1 cellular context compared by ENCODE assay signal in the genomic region with DNA sequence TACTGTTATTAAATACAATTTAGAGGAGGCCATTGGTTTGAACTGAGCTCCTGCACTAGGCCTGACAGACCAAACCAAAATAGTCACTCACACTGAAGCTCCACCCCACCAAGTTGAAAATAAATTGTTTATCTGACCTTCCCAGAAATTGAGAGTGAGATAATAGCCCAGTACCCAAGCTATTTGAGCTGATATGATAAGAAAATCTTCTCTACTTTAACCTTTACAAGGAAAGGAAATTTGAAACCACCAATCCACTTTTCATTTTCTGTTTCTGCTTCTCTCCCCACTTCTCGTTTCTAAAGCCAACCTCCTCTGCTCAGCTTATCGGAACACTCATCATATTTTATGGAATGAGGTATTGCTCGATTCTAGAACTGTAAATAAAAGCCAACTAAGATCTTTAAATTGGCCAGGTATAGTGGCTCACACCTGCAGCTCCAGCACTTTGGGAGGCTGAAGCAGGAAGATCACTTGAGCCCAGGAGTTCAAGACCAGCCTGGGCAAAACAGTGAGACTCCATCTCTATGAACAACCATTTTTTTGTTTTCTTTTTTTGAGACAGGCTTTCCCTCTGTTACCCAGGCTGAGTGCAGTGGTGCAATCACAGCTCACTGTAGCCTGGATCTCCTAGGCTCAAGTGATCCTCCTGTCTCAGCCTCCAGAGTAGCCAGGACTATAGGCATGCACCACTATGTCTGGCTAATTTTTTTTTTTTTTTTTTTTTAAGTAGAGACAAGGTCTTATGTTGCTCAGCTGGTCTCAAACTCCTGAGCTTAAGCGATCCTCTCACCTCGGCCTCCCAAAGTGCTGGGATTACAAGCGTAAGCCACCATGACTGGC.
TF ChIP-seq lines count a peak whose summit lies in the region.

No MANE protein-coding gene starts in this region.

TF ChIP-seq in K562, 482 proteins besides CTCF, POLR2A, EP300 and RAD21 (continued from another document and continues in another):
- TF ChIP-seq GATAD2A (IDR thresholded peaks at IDR 0.05) (peak; percentile 57; the same call in 1 of the 2 replicates), NFE2L1 (tag; IDR thresholded peaks at IDR 0.05; ENCODE audit: borderline replicate concordance, low read depth) (no peak), ESRRA (IDR thresholded peaks at IDR 0.05; ENCODE audit: borderline replicate concordance, low read depth) (peak; percentile 72), ZNF408 (CRISPR knock-in tag; IDR thresholded peaks at IDR 0.05; ENCODE audit: low read depth) (no peak), ZNF668 (CRISPR knock-in tag; IDR thresholded peaks at IDR 0.05) (no peak), CHD4 (IDR thresholded peaks at IDR 0.05; ENCODE audit: insufficient read depth, insufficient replicate concordance, low read depth, low read length, poor library complexity, severe bottlenecking) (no peak), ZNF766 (CRISPR knock-in tag; conservative IDR thresholded peaks at IDR 0.05) (no peak; the same call in 1 of the 2 replicates), MCM3 (IDR thresholded peaks at IDR 0.05) (no peak), SPI1 (IDR thresholded peaks at IDR 0.05; ENCODE audit: borderline replicate concordance, low read depth, low read length) (peak; percentile 87; the same call in 1 of the 2 replicates), IFI16 (CRISPR knock-in tag; IDR thresholded peaks at IDR 0.05) (no peak), ZNF263 (CRISPR knock-in tag; IDR thresholded peaks at IDR 0.05; ENCODE audit: borderline replicate concordance) (no peak; the same call in 1 of the 2 replicates), CEBPB (tag; IDR thresholded peaks at IDR 0.05) (no peak), KLF6 (CRISPR knock-in tag; IDR thresholded peaks at IDR 0.05; ENCODE audit: borderline replicate concordance) (no peak), CCAR2 (IDR thresholded peaks at IDR 0.05; ENCODE audit: low read depth, low read length) (no peak), ATF3 (IDR thresholded peaks at IDR 0.05) (no peak), ATF3 (CRISPR knock-in tag; conservative IDR thresholded peaks at IDR 0.05) (no peak), ZNF830 (CRISPR knock-in tag; IDR thresholded peaks at IDR 0.05) (no peak), ESRRB (CRISPR knock-in tag; IDR thresholded peaks at IDR 0.05; ENCODE audit: borderline replicate concordance) (no peak), FOXA3 (CRISPR knock-in tag; conservative IDR thresholded peaks at IDR 0.05 in 1 of 2, IDR thresholded peaks at IDR 0.05 in 1 of 2) (no peak), ZNF57 (CRISPR knock-in tag; IDR thresholded peaks at IDR 0.05) (no peak), TFAM (CRISPR knock-in tag; conservative IDR thresholded peaks at IDR 0.05) (no peak), CAMTA2 (CRISPR knock-in tag; conservative IDR thresholded peaks at IDR 0.05) (no peak), SREBF1 (IDR thresholded peaks at IDR 0.05; ENCODE audit: borderline replicate concordance, low read depth, low read length) (no peak), RFX1 (IDR thresholded peaks at IDR 0.05) (no peak), POLR2AphosphoS5 (IDR thresholded peaks at IDR 0.05; ENCODE audit: control insufficient read depth, insufficient read depth, low read depth, low read length) (no peak), USF2 (CRISPR knock-in tag; IDR thresholded peaks at IDR 0.05) (no peak), RUNX1 (IDR thresholded peaks at IDR 0.05; ENCODE audit: low read depth) (no peak), PPARD (CRISPR knock-in tag; IDR thresholded peaks at IDR 0.05) (no peak), PRPF4 (IDR thresholded peaks at IDR 0.05; ENCODE audit: insufficient read depth, low read depth, low read length, poor library complexity, severe bottlenecking) (no peak), E2F6 (IDR thresholded peaks at IDR 0.05; ENCODE audit: borderline replicate concordance in 1 of 2, extremely low read depth in 1 of 2, insufficient read depth in 1 of 2, insufficient read length in 1 of 2, low read depth in 1 of 2, low read length in 1 of 2, poor library complexity in 1 of 2, severe bottlenecking in 1 of 2) (no peak), NR4A1 (CRISPR knock-in tag; IDR thresholded peaks at IDR 0.05) (no peak), NR4A1 (tag; IDR thresholded peaks at IDR 0.05) (no peak), YBX1 (IDR thresholded peaks at IDR 0.05) (no peak), SIN3A (IDR thresholded peaks at IDR 0.05; ENCODE audit: borderline replicate concordance in 2 of 2, control insufficient read depth in 1 of 2, low read depth in 2 of 2, low read length in 2 of 2) (no peak), BCOR (IDR thresholded peaks at IDR 0.05) (no peak; the same call in 1 of the 2 replicates), ZNF717 (CRISPR knock-in tag; IDR thresholded peaks at IDR 0.05) (no peak), ZNF583 (CRISPR knock-in tag; IDR thresholded peaks at IDR 0.05) (no peak), ETV5 (CRISPR knock-in tag; IDR thresholded peaks at IDR 0.05; ENCODE audit: low read depth) (no peak), ETS2 (tag; IDR thresholded peaks at IDR 0.05; ENCODE audit: borderline replicate concordance, poor library complexity, severe bottlenecking) (no peak), SMARCA5 (IDR thresholded peaks at IDR 0.05) (peak; percentile 69; the same call in 1 of the 2 replicates), EP400 (IDR thresholded peaks at IDR 0.05) (peak; percentile 27; the same call in 1 of the 2 replicates), MECOM (CRISPR knock-in tag; IDR thresholded peaks at IDR 0.05) (no peak), ZNF644 (tag; IDR thresholded peaks at IDR 0.05; ENCODE audit: low read depth) (no peak; the same call in 1 of the 2 replicates), JUN (IDR thresholded peaks at IDR 0.05; ENCODE audit: borderline replicate concordance, low read depth, low read length) (no peak), JUN (CRISPR knock-in tag; IDR thresholded peaks at IDR 0.05; ENCODE audit: borderline replicate concordance) (no peak)
- TF ChIP-seq, protein P1, sequence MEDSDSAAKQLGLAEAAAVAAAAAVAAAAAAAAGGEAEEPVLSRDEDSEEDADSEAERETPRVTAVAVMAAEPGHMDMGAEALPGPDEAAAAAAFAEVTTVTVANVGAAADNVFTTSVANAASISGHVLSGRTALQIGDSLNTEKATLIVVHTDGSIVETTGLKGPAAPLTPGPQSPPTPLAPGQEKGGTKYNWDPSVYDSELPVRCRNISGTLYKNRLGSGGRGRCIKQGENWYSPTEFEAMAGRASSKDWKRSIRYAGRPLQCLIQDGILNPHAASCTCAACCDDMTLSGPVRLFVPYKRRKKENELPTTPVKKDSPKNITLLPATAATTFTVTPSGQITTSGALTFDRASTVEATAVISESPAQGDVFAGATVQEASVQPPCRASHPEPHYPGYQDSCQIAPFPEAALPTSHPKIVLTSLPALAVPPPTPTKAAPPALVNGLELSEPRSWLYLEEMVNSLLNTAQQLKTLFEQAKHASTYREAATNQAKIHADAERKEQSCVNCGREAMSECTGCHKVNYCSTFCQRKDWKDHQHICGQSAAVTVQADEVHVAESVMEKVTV (CRISPR knock-in tag; IDR thresholded peaks at IDR 0.05): no peak
- TF ChIP-seq, protein P2, sequence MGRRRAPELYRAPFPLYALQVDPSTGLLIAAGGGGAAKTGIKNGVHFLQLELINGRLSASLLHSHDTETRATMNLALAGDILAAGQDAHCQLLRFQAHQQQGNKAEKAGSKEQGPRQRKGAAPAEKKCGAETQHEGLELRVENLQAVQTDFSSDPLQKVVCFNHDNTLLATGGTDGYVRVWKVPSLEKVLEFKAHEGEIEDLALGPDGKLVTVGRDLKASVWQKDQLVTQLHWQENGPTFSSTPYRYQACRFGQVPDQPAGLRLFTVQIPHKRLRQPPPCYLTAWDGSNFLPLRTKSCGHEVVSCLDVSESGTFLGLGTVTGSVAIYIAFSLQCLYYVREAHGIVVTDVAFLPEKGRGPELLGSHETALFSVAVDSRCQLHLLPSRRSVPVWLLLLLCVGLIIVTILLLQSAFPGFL (CRISPR knock-in tag; IDR thresholded peaks at IDR 0.05): no peak
- TF ChIP-seq, protein P3, sequence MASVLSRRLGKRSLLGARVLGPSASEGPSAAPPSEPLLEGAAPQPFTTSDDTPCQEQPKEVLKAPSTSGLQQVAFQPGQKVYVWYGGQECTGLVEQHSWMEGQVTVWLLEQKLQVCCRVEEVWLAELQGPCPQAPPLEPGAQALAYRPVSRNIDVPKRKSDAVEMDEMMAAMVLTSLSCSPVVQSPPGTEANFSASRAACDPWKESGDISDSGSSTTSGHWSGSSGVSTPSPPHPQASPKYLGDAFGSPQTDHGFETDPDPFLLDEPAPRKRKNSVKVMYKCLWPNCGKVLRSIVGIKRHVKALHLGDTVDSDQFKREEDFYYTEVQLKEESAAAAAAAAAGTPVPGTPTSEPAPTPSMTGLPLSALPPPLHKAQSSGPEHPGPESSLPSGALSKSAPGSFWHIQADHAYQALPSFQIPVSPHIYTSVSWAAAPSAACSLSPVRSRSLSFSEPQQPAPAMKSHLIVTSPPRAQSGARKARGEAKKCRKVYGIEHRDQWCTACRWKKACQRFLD (CRISPR knock-in tag; IDR thresholded peaks at IDR 0.05): peak; percentile 61; the same call in 1 of the 2 replicates
- TF ChIP-seq, protein P4, sequence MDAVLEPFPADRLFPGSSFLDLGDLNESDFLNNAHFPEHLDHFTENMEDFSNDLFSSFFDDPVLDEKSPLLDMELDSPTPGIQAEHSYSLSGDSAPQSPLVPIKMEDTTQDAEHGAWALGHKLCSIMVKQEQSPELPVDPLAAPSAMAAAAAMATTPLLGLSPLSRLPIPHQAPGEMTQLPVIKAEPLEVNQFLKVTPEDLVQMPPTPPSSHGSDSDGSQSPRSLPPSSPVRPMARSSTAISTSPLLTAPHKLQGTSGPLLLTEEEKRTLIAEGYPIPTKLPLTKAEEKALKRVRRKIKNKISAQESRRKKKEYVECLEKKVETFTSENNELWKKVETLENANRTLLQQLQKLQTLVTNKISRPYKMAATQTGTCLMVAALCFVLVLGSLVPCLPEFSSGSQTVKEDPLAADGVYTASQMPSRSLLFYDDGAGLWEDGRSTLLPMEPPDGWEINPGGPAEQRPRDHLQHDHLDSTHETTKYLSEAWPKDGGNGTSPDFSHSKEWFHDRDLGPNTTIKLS (IDR thresholded peaks at IDR 0.05; ENCODE audit: borderline replicate concordance, low read depth): no peak
- TF ChIP-seq, protein P5, sequence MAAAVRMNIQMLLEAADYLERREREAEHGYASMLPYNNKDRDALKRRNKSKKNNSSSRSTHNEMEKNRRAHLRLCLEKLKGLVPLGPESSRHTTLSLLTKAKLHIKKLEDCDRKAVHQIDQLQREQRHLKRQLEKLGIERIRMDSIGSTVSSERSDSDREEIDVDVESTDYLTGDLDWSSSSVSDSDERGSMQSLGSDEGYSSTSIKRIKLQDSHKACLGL (CRISPR knock-in tag; IDR thresholded peaks at IDR 0.05; ENCODE audit: borderline replicate concordance, poor library complexity, severe bottlenecking): no peak
- TF ChIP-seq, protein P6, sequence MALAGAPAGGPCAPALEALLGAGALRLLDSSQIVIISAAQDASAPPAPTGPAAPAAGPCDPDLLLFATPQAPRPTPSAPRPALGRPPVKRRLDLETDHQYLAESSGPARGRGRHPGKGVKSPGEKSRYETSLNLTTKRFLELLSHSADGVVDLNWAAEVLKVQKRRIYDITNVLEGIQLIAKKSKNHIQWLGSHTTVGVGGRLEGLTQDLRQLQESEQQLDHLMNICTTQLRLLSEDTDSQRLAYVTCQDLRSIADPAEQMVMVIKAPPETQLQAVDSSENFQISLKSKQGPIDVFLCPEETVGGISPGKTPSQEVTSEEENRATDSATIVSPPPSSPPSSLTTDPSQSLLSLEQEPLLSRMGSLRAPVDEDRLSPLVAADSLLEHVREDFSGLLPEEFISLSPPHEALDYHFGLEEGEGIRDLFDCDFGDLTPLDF (CRISPR knock-in tag; IDR thresholded peaks at IDR 0.05): no peak
- TF ChIP-seq, protein P7, sequence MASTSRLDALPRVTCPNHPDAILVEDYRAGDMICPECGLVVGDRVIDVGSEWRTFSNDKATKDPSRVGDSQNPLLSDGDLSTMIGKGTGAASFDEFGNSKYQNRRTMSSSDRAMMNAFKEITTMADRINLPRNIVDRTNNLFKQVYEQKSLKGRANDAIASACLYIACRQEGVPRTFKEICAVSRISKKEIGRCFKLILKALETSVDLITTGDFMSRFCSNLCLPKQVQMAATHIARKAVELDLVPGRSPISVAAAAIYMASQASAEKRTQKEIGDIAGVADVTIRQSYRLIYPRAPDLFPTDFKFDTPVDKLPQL (IDR thresholded peaks at IDR 0.05; ENCODE audit: extremely low read depth, insufficient read length): no peak
- TF ChIP-seq, protein P8, sequence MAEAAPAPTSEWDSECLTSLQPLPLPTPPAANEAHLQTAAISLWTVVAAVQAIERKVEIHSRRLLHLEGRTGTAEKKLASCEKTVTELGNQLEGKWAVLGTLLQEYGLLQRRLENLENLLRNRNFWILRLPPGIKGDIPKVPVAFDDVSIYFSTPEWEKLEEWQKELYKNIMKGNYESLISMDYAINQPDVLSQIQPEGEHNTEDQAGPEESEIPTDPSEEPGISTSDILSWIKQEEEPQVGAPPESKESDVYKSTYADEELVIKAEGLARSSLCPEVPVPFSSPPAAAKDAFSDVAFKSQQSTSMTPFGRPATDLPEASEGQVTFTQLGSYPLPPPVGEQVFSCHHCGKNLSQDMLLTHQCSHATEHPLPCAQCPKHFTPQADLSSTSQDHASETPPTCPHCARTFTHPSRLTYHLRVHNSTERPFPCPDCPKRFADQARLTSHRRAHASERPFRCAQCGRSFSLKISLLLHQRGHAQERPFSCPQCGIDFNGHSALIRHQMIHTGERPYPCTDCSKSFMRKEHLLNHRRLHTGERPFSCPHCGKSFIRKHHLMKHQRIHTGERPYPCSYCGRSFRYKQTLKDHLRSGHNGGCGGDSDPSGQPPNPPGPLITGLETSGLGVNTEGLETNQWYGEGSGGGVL (CRISPR knock-in tag; IDR thresholded peaks at IDR 0.05): no peak
- TF ChIP-seq, protein P9, sequence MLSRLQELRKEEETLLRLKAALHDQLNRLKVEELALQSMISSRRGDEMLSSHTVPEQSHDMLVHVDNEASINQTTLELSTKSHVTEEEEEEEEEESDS (CRISPR knock-in tag; IDR thresholded peaks at IDR 0.05): no peak
